ENCODE assay signal across 27 cellular contexts in genomic region chr7:94386416-94386815, GRCh38. TPM values are rescaled to one million over a fixed set of nuclear protein-coding genes. Genes with fewer than 3 reads are reported as not detected.
"Had no signal": no experiment of that assay in that cellular context is flagged by ENCODE, and none has a peak within 500 bp of the region (broad histone marks: within the 10 kb centered on the region; RNA-seq: fewer than 3 reads in every experiment).

No MANE protein-coding gene starts in this region.

- ATAC-seq: naive thymus-derived CD8-positive, alpha-beta T cell; natural killer cell treated with Interleukin-12 subunit alpha and Interleukin-12 subunit beta and Interleukin-15 and Interleukin-18, amount 100 ng/mL, for 72 hours; pancreas; right cardiac atrium; right lobe of liver; stimulated activated effector memory CD8-positive, alpha-beta T cell treated with anti-CD3 and anti-CD28 coated beads, Interleukin-12 subunit alpha, Interleukin-12 subunit beta, amount 100 ng/mL, for 72 hours; stimulated activated naive B cell treated with anti-CD40 and anti-IgM and Interleukin-4, amounts not matched to agents 10 μg/mL and 1 μg/mL and 100 μg/mL, for 72 hours had no signal

- H3K4me1 ChIP-seq: pancreas, prostate gland, right lobe of liver, thyroid gland, upper lobe of left lung, vagina had no signal

- H3K9me3 ChIP-seq: neutrophil, pancreas, prostate gland, right lobe of liver, sigmoid colon, stomach, thoracic aorta, thyroid gland, transverse colon, upper lobe of left lung, vagina had no signal

- FAIRE-seq: pancreas, small intestine, urothelium cell line had no signal

- H3K27ac ChIP-seq: neutrophil, pancreas, prostate gland, right lobe of liver, sigmoid colon, stomach, thoracic aorta, thyroid gland, transverse colon, upper lobe of left lung, vagina had no signal

- DNase-seq: naive thymus-derived CD8-positive, alpha-beta T cell; nephron progenitor cell; nucleus accumbens; pancreas; right cardiac atrium; right lobe of liver; sigmoid colon; small intestine; stimulated activated CD4-positive, alpha-beta T cell treated with anti-CD3 and anti-CD28 coated beads, Interleukin-15, amount 100 ng/mL, for 24 hours; stimulated activated CD4-positive, alpha-beta T cell treated with anti-CD3 and anti-CD28 coated beads, Interleukin-2, amount 100 ng/mL, for 24 hours; stimulated activated CD4-positive, alpha-beta T cell treated with anti-CD3 and anti-CD28 coated beads, Interleukin-2, amount 100 ng/mL, for 48 hours; stimulated activated CD4-positive, alpha-beta T cell treated with anti-CD3 and anti-CD28 coated beads, Interleukin-4, amount 100 ng/mL, for 24 hours; stimulated activated naive B cell treated with anti-CD40 and anti-IgM and Interleukin-4, amounts not matched to agents 10 μg/mL and 1 μg/mL and 100 μg/mL, for 72 hours; stimulated activated naive CD4-positive, alpha-beta T cell treated with Interleukin-2 at 50 U/mL for 16 hours; stomach; thyroid gland; transverse colon; upper lobe of left lung had no signal

- H3K36me3 Mint-ChIP-seq: naive thymus-derived CD8-positive, alpha-beta T cell; natural killer cell treated with Interleukin-12 subunit alpha and Interleukin-12 subunit beta and Interleukin-15 and Interleukin-18, amount 100 ng/mL, for 72 hours; stimulated activated effector memory CD8-positive, alpha-beta T cell treated with anti-CD3 and anti-CD28 coated beads, Interleukin-12 subunit alpha, Interleukin-12 subunit beta, amount 100 ng/mL, for 72 hours; stimulated activated naive B cell treated with anti-CD40 and anti-IgM and Interleukin-4, amounts not matched to agents 10 μg/mL and 1 μg/mL and 100 μg/mL, for 72 hours had no signal

- H3K27me3 ChIP-seq: pancreas, right lobe of liver, sigmoid colon, stomach, thyroid gland, transverse colon, upper lobe of left lung, vagina had no signal

- H3K4me3 Mint-ChIP-seq: naive thymus-derived CD8-positive, alpha-beta T cell; natural killer cell treated with Interleukin-12 subunit alpha and Interleukin-12 subunit beta and Interleukin-15 and Interleukin-18, amount 100 ng/mL, for 72 hours; nephron progenitor cell; neural crest cell; stimulated activated effector memory CD8-positive, alpha-beta T cell treated with anti-CD3 and anti-CD28 coated beads, Interleukin-12 subunit alpha, Interleukin-12 subunit beta, amount 100 ng/mL, for 72 hours; stimulated activated naive B cell treated with anti-CD40 and anti-IgM and Interleukin-4, amounts not matched to agents 10 μg/mL and 1 μg/mL and 100 μg/mL, for 72 hours; stimulated activated naive CD8-positive, alpha-beta T cell treated with anti-CD3 and anti-CD28 coated beads, Interleukin-15, Interleukin-2, amounts not matched to agents 100 ng/mL and 50 ng/mL, for 24 hours had no signal

- H3K36me3 ChIP-seq: neutrophil, pancreas, prostate gland, right lobe of liver, sigmoid colon, stomach, thoracic aorta, thyroid gland, transverse colon, upper lobe of left lung, vagina had no signal

- H3K4me3 ChIP-seq: pancreas, prostate gland, right lobe of liver, sigmoid colon, stomach, thoracic aorta, thyroid gland, transverse colon, upper lobe of left lung, vagina had no signal

- H3K9me3 Mint-ChIP-seq: natural killer cell treated with Interleukin-12 subunit alpha and Interleukin-12 subunit beta and Interleukin-15 and Interleukin-18, amount 100 ng/mL, for 72 hours; nephron progenitor cell; neural crest cell; stimulated activated effector memory CD8-positive, alpha-beta T cell treated with anti-CD3 and anti-CD28 coated beads, Interleukin-12 subunit alpha, Interleukin-12 subunit beta, amount 100 ng/mL, for 72 hours; stimulated activated naive B cell treated with anti-CD40 and anti-IgM and Interleukin-4, amounts not matched to agents 10 μg/mL and 1 μg/mL and 100 μg/mL, for 72 hours; stimulated activated naive CD8-positive, alpha-beta T cell treated with anti-CD3 and anti-CD28 coated beads, Interleukin-15, Interleukin-2, amounts not matched to agents 100 ng/mL and 50 ng/mL, for 24 hours had no signal

- H3K4me1 Mint-ChIP-seq: naive thymus-derived CD8-positive, alpha-beta T cell; stimulated activated effector memory CD8-positive, alpha-beta T cell treated with anti-CD3 and anti-CD28 coated beads, Interleukin-12 subunit alpha, Interleukin-12 subunit beta, amount 100 ng/mL, for 72 hours; stimulated activated naive B cell treated with anti-CD40 and anti-IgM and Interleukin-4, amounts not matched to agents 10 μg/mL and 1 μg/mL and 100 μg/mL, for 72 hours had no signal

- H3K27ac Mint-ChIP-seq: naive thymus-derived CD8-positive, alpha-beta T cell; natural killer cell treated with Interleukin-12 subunit alpha and Interleukin-12 subunit beta and Interleukin-15 and Interleukin-18, amount 100 ng/mL, for 72 hours; nephron progenitor cell; stimulated activated effector memory CD8-positive, alpha-beta T cell treated with anti-CD3 and anti-CD28 coated beads, Interleukin-12 subunit alpha, Interleukin-12 subunit beta, amount 100 ng/mL, for 72 hours; stimulated activated naive B cell treated with anti-CD40 and anti-IgM and Interleukin-4, amounts not matched to agents 10 μg/mL and 1 μg/mL and 100 μg/mL, for 72 hours; stimulated activated naive CD8-positive, alpha-beta T cell treated with anti-CD3 and anti-CD28 coated beads, Interleukin-15, Interleukin-2, amounts not matched to agents 100 ng/mL and 50 ng/mL, for 24 hours had no signal

RNA-seq across cellular contexts. Expression of gene COL1A2, which starts 8.3 kb away (rescaled TPM):
- total RNA-seq: naive thymus-derived CD8-positive, alpha-beta T cell; natural killer cell treated with Interleukin-12 subunit alpha and Interleukin-12 subunit beta and Interleukin-15 and Interleukin-18, amount 100 ng/mL, for 72 hours had no signal
- polyA plus RNA-seq: naive thymus-derived CD8-positive, alpha-beta T cell had no signal
